Comparison of ENCODE assay signal across 29 cellular contexts in the genomic region with DNA sequence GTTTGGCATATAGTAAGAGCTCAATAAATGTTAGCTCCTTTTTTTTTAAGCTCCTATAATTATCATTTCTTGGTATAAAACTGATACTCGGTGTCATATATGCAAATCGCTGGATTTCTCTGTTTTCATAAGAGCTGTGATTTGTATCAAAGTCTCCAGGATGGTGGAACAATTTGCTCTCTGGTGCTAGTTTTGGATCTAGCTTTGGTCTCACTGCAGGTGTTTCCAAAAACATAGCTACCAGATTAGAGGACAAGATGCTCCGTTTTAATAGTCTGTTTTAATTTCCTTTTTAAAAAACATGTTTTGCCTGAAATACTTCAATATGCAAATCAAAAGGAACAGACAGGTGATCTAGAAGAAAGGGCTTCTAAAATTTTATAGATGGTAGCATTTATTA.
"Had no signal": no experiment of that assay in that cellular context is flagged by ENCODE, and none has a peak within 500 bp of the region (broad histone marks: within the 10 kb centered on the region; RNA-seq: fewer than 3 reads in every experiment).

No MANE protein-coding gene starts in this region.

- FAIRE-seq: astrocyte, bronchial epithelial cell, colon had no signal

- DNase-seq: activated effector memory CD4-positive, alpha-beta T cell treated with anti-CD3 and anti-CD28 coated beads, Interleukin-2, amount 50 U/mL, for 16 hours; activated effector memory CD4-positive, alpha-beta T cell treated with Interleukin-2 at 50 U/mL for 16 hours; activated gamma-delta T cell treated with Interleukin-2 at 50 U/mL for 16 hours; activated naive CD4-positive, alpha-beta T cell; activated naive CD4-positive, alpha-beta T cell treated with anti-CD3 and anti-CD28 coated beads for 36 hours; activated naive CD4-positive, alpha-beta T cell treated with anti-CD3 and anti-CD28 coated beads, Interleukin-2, amount 10 ng/mL, durations not matched to agents 7 days and 5 days; activated naive CD4-positive, alpha-beta T cell treated with anti-CD3 and anti-CD28 coated beads, Interleukin-2, amount 50 U/mL, for 16 hours; activated naive CD4-positive, alpha-beta T cell treated with Interleukin-2 at 50 U/mL for 16 hours; activated naive CD8-positive, alpha-beta T cell treated with anti-CD3 and anti-CD28 coated beads for 36 hours; activated naive CD8-positive, alpha-beta T cell treated with anti-CD3 and anti-CD28 coated beads, Interleukin-2, amount 10 ng/mL, durations not matched to agents 7 days and 5 days; activated naive CD8-positive, alpha-beta T cell treated with anti-CD3 and anti-CD28 coated beads, Interleukin-2, amount 50 U/mL, for 24 hours; activated T-cell treated with anti-CD3 and anti-CD28 coated beads, Interleukin-2, amount 50 U/mL, for 1 hour; activated T-cell treated with anti-CD3 and anti-CD28 coated beads, Interleukin-2, amount 50 U/mL, for 24 hours; activated T-cell treated with anti-CD3 and anti-CD28 coated beads, Interleukin-2, amount 50 U/mL, for 4 hours; activated T-cell treated with anti-CD3 and anti-CD28 coated beads, Interleukin-2, amount 50 U/mL, for 48 hours; activated T-cell treated with anti-CD3 and anti-CD28 coated beads, Interleukin-2, amount 50 U/mL, for 72 hours; adrenal gland; amniotic stem cell; amygdala; anterior cingulate cortex; aorta; body of pancreas; brain microvascular endothelial cell; central memory CD4-positive, alpha-beta T cell; cerebellar nuclear complex; colonic mucosa had no signal
